1 cellular context compared by ENCODE assay signal in genomic region chr7:25069900-25070443, GRCh38.
TF ChIP-seq lines count a peak whose summit lies in the region.

No MANE protein-coding gene starts in this region.

TF ChIP-seq in HEK293, 187 proteins besides CTCF, POLR2A, EP300 and RAD21 (continued from another document and continues in another):
- TF ChIP-seq PRDM2 (tag by site-specific recombination; IDR thresholded peaks at IDR 0.05; ENCODE audit: borderline replicate concordance): no peak
- TF ChIP-seq, protein P1, sequence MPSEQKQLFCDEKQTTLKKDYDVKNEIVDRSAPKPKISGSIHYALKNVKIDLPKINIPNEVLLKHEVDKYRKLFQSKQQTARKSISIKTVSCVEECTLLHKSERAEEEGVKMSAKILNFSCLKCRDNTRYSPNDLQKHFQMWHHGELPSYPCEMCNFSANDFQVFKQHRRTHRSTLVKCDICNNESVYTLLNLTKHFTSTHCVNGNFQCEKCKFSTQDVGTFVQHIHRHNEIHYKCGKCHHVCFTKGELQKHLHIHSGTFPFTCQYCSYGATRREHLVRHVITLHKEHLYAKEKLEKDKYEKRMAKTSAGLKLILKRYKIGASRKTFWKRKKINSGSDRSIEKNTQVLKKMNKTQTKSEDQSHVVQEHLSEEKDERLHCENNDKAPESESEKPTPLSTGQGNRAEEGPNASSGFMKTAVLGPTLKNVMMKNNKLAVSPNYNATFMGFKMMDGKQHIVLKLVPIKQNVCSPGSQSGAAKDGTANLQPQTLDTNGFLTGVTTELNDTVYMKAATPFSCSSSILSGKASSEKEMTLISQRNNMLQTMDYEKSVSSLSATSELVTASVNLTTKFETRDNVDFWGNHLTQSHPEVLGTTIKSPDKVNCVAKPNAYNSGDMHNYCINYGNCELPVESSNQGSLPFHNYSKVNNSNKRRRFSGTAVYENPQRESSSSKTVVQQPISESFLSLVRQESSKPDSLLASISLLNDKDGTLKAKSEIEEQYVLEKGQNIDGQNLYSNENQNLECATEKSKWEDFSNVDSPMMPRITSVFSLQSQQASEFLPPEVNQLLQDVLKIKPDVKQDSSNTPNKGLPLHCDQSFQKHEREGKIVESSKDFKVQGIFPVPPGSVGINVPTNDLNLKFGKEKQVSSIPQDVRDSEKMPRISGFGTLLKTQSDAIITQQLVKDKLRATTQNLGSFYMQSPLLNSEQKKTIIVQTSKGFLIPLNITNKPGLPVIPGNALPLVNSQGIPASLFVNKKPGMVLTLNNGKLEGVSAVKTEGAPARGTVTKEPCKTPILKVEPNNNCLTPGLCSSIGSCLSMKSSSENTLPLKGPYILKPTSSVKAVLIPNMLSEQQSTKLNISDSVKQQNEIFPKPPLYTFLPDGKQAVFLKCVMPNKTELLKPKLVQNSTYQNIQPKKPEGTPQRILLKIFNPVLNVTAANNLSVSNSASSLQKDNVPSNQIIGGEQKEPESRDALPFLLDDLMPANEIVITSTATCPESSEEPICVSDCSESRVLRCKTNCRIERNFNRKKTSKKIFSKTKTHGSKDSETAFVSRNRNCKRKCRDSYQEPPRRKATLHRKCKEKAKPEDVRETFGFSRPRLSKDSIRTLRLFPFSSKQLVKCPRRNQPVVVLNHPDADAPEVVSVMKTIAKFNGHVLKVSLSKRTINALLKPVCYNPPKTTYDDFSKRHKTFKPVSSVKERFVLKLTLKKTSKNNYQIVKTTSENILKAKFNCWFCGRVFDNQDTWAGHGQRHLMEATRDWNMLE (tag by site-specific recombination; conservative IDR thresholded peaks at IDR 0.05; ENCODE audit: low read depth): peak; percentile 28; the same call in 1 of the 2 replicates
- TF ChIP-seq ZNF24 (tag by site-specific recombination; IDR thresholded peaks at IDR 0.05): no peak
- no peak for TF ChIP-seq ZNF600 (tag by site-specific recombination; IDR thresholded peaks at IDR 0.05)
- no peak for TF ChIP-seq SCRT1 (tag by site-specific recombination; IDR thresholded peaks at IDR 0.05; ENCODE audit: borderline replicate concordance)
- no peak for TF ChIP-seq YY1 (tag by site-specific recombination; IDR thresholded peaks at IDR 0.05)
- no peak for TF ChIP-seq ZBTB21 (tag by site-specific recombination; IDR thresholded peaks at IDR 0.05)
- TF ChIP-seq ZEB2 (tag by site-specific recombination; IDR thresholded peaks at IDR 0.05): 0 out of 2 replicates have a peak, but pooled peaks have one; percentile 17
- TF ChIP-seq, protein P2, sequence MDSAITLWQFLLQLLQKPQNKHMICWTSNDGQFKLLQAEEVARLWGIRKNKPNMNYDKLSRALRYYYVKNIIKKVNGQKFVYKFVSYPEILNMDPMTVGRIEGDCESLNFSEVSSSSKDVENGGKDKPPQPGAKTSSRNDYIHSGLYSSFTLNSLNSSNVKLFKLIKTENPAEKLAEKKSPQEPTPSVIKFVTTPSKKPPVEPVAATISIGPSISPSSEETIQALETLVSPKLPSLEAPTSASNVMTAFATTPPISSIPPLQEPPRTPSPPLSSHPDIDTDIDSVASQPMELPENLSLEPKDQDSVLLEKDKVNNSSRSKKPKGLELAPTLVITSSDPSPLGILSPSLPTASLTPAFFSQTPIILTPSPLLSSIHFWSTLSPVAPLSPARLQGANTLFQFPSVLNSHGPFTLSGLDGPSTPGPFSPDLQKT (IDR thresholded peaks at IDR 0.05; ENCODE audit: borderline replicate concordance, low read depth, low read length): no peak
- TF ChIP-seq ZNF677 (tag by site-specific recombination; IDR thresholded peaks at IDR 0.05): no peak
- TF ChIP-seq ZBTB17 (tag by site-specific recombination; IDR thresholded peaks at IDR 0.05): peak; percentile 41; the same call in 1 of the 2 replicates
- TF ChIP-seq ZNF202 (tag by site-specific recombination; IDR thresholded peaks at IDR 0.05; ENCODE audit: borderline replicate concordance): no peak
- TF ChIP-seq SP3 (tag by site-specific recombination; IDR thresholded peaks at IDR 0.05): no peak
- no peak for TF ChIP-seq ZFP69B (tag by site-specific recombination; IDR thresholded peaks at IDR 0.05)
- no peak for TF ChIP-seq ZNF473 (tag by site-specific recombination; IDR thresholded peaks at IDR 0.05)
- no peak for TF ChIP-seq PATZ1 (tag by site-specific recombination; IDR thresholded peaks at IDR 0.05)
- TF ChIP-seq ZNF362 (tag by site-specific recombination; IDR thresholded peaks at IDR 0.05): peak; percentile 97
- TF ChIP-seq PRDM10 (tag by site-specific recombination; IDR thresholded peaks at IDR 0.05): peak; percentile 64; the same call in 1 of the 2 replicates
- no peak for TF ChIP-seq ZNF707 (tag by site-specific recombination; IDR thresholded peaks at IDR 0.05)
- TF ChIP-seq, protein P3, sequence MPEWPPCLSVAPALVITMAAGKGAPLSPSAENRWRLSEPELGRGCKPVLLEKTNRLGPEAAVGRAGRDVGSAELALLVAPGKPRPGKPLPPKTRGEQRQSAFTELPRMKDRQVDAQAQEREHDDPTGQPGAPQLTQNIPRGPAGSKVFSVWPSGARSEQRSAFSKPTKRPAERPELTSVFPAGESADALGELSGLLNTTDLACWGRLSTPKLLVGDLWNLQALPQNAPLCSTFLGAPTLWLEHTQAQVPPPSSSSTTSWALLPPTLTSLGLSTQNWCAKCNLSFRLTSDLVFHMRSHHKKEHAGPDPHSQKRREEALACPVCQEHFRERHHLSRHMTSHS (tag by site-specific recombination; IDR thresholded peaks at IDR 0.05): no peak
- TF ChIP-seq ZNF37A (tag by site-specific recombination; IDR thresholded peaks at IDR 0.05): no peak
- TF ChIP-seq, protein P4, sequence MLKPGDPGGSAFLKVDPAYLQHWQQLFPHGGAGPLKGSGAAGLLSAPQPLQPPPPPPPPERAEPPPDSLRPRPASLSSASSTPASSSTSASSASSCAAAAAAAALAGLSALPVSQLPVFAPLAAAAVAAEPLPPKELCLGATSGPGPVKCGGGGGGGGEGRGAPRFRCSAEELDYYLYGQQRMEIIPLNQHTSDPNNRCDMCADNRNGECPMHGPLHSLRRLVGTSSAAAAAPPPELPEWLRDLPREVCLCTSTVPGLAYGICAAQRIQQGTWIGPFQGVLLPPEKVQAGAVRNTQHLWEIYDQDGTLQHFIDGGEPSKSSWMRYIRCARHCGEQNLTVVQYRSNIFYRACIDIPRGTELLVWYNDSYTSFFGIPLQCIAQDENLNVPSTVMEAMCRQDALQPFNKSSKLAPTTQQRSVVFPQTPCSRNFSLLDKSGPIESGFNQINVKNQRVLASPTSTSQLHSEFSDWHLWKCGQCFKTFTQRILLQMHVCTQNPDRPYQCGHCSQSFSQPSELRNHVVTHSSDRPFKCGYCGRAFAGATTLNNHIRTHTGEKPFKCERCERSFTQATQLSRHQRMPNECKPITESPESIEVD (tag by site-specific recombination; IDR thresholded peaks at IDR 0.05): peak; percentile 66
- TF ChIP-seq ZNF391 (tag by site-specific recombination; IDR thresholded peaks at IDR 0.05; ENCODE audit: borderline replicate concordance, low read depth): no peak
- TF ChIP-seq ZSCAN23 (tag by site-specific recombination; IDR thresholded peaks at IDR 0.05): no peak
- no peak for TF ChIP-seq ZNF791 (tag by site-specific recombination; IDR thresholded peaks at IDR 0.05)
- TF ChIP-seq ZNF548 (tag by site-specific recombination; IDR thresholded peaks at IDR 0.05): no peak
- no peak for TF ChIP-seq ZNF626 (tag by site-specific recombination; IDR thresholded peaks at IDR 0.05)
- no peak for TF ChIP-seq ZNF776 (tag by site-specific recombination; IDR thresholded peaks at IDR 0.05; ENCODE audit: borderline replicate concordance)
- TF ChIP-seq PBX3 (CRISPR knock-in tag; IDR thresholded peaks at IDR 0.05): no peak
- no peak for TF ChIP-seq ZNF394 (tag by site-specific recombination; IDR thresholded peaks at IDR 0.05; ENCODE audit: borderline replicate concordance)
- TF ChIP-seq ZNF571 (tag by site-specific recombination; IDR thresholded peaks at IDR 0.05): no peak
